Comparison of ENCODE assay signal across 31 cellular contexts in the genomic region with DNA sequence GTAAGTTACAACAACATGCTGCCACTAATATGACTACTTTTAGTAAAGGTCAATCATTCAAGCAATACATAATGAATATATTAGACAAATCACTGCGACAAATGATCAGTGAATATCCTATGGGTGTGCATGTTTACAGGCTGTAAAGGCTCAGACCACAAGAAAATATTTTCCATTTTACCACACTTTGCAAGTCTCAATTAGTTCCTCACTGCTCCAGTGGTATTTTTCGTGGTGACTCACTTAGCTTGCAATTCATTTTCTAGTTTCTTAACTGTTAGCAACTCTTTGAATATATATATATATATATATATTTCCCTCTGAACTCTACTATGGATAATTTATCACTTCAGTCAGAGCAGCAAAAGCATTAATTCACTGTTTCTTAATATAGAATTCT.
DNase-seq lines count a peak whose midpoint lies in the region; ATAC-seq, FAIRE-seq and TF ChIP-seq lines count a peak whose summit lies in the region.
"Had no signal": no experiment of that assay in that cellular context is flagged by ENCODE, and none has a peak within 500 bp of the region (broad histone marks: within the 10 kb centered on the region; RNA-seq: fewer than 3 reads in every experiment).

No MANE protein-coding gene starts in this region.

- H4K20me1 ChIP-seq in keratinocyte (ENCODE audit: control insufficient read depth, extremely low read depth, insufficient read depth, low read length) = no peaks in the 10 kb centered on the region
- H4K20me1 ChIP-seq: BLaER1 treated with 17β-estradiol and CSF1 and Interleukin-3, amounts not matched to agents 10 nM and 100 nM had no signal

- no peak overlapping the region for H3K27ac ChIP-seq in keratinocyte (ENCODE audit: control insufficient read depth, insufficient read depth, low read length)
- H3K27ac ChIP-seq: BLaER1 treated with 17β-estradiol and CSF1 and Interleukin-3, amounts not matched to agents 10 nM and 100 nM; gastroesophageal sphincter; left lung; ovary had no signal

- H2AFZ ChIP-seq in keratinocyte (ENCODE audit: control insufficient read depth, low read length) = no peak overlapping the region
- H2AFZ ChIP-seq: GM23338 had no signal

- H3K4me2 ChIP-seq in keratinocyte (ENCODE audit: control insufficient read depth, extremely low read depth, insufficient read depth, low read depth, low read length) = peak overlapping the region; percentile 35
- H3K4me2 ChIP-seq: BLaER1 treated with 17β-estradiol and CSF1 and Interleukin-3, amounts not matched to agents 10 nM and 100 nM; GM23338 had no signal

- H3K4me1 ChIP-seq in keratinocyte (ENCODE audit: control insufficient read depth, extremely low read depth, insufficient read depth, low read length) = peaks cover 29% of the 10 kb centered on the region
- H3K4me1 ChIP-seq: BLaER1 treated with 17β-estradiol and CSF1 and Interleukin-3, amounts not matched to agents 10 nM and 100 nM; gastroesophageal sphincter; left lung had no signal

- no peak overlapping the region for H3K9ac ChIP-seq in keratinocyte (ENCODE audit: control insufficient read depth, extremely low read depth, insufficient read depth, low read length)
- H3K9ac ChIP-seq: BLaER1 treated with 17β-estradiol and CSF1 and Interleukin-3, amounts not matched to agents 10 nM and 100 nM had no signal

- ATAC-seq in HG03280 (IDR thresholded peaks at IDR 0.05; ENCODE audit: unreplicated experiment) (no peak), GM18907 (IDR thresholded peaks at IDR 0.05; ENCODE audit: unreplicated experiment) (no peak)
- ATAC-seq: activated CD8-positive, alpha-beta T cell treated with anti-CD3 and anti-CD28 coated beads for 36 hours; effector memory CD8-positive, alpha-beta T cell; gastroesophageal sphincter; GM23338; left lung had no signal

- TF ChIP-seq CTCF in choroid plexus epithelial cell (conservative IDR thresholded peaks at IDR 0.05; ENCODE audit: low read depth, low read length) = no peak
- no peak for TF ChIP-seq CTCF in keratinocyte (optimal IDR thresholded peaks at IDR 0.05 in 1 of 3, IDR thresholded peaks at IDR 0.05 in 1 of 3, conservative IDR thresholded peaks at IDR 0.05 in 1 of 3; ENCODE audit: extremely low read depth in 1 of 3, insufficient read depth in 2 of 3, low read length in 3 of 3)

- H3K4me3 ChIP-seq in choroid plexus epithelial cell (ENCODE audit: low read depth, low read length) (no peak overlapping the region), keratinocyte (ENCODE audit: control insufficient read depth in 2 of 3, extremely low read depth in 1 of 3, insufficient read depth in 2 of 3, low read depth in 1 of 3, low read length in 3 of 3) (no peak overlapping the region)
- H3K4me3 ChIP-seq: BLaER1 treated with 17β-estradiol and CSF1 and Interleukin-3, amounts not matched to agents 10 nM and 100 nM; gastroesophageal sphincter; GM23338; left lung; ovary had no signal

- H3K79me2 ChIP-seq in keratinocyte (ENCODE audit: control insufficient read depth, insufficient read depth, low read length) = no peaks in the 10 kb centered on the region

- no peaks in the 10 kb centered on the region for H3K27me3 ChIP-seq in keratinocyte (ENCODE audit: control insufficient read depth, extremely low read depth, insufficient read depth, low read length)
- H3K27me3 ChIP-seq: BLaER1 treated with 17β-estradiol and CSF1 and Interleukin-3, amounts not matched to agents 10 nM and 100 nM; gastroesophageal sphincter; left lung; ovary had no signal

- dilution Hi-C loops in keratinocyte (cut with MboI; ENCODE audit: extremely low pct_ligation_motif_present, low sequenced_read_pairs) = no loop called here

- H3K9me1 ChIP-seq in keratinocyte (ENCODE audit: control insufficient read depth, extremely low read depth, insufficient read depth, low read length) = no peaks in the 10 kb centered on the region

- H3K9me3 ChIP-seq in keratinocyte (ENCODE audit: control insufficient read depth, low read depth, low read length) = no peaks in the 10 kb centered on the region
- H3K9me3 ChIP-seq: BLaER1 treated with 17β-estradiol and CSF1 and Interleukin-3, amounts not matched to agents 10 nM and 100 nM; gastroesophageal sphincter; left lung; ovary had no signal

- peak; percentile 4 for DNase-seq in EL
- peak; percentile 3 for DNase-seq in RKO (ENCODE audit: low spot score)
- peak; percentile 5 for DNase-seq in choroid plexus epithelial cell (ENCODE audit: low read depth)
- DNase-seq in keratinocyte (ENCODE audit: low read depth, low spot score) = no peak
- DNase-seq in COLO829 (ENCODE audit: low spot score) = no peak
- DNase-seq in HuH-7 (ENCODE audit: low spot score) = no peak
- DNase-seq: ACHN; activated CD8-positive, alpha-beta T cell treated with anti-CD3 and anti-CD28 coated beads for 36 hours; activated naive CD4-positive, alpha-beta T cell treated with anti-CD3 and anti-CD28 coated beads, Interleukin-2, amount 10 ng/mL, durations not matched to agents 7 days and 5 days; amygdala; COR-L47; cortex of kidney; effector memory CD8-positive, alpha-beta T cell; hypothalamus; left lung; mesendoderm; NCI-H1417; NCI-H2081; NCI-H2227 treated with DMSO at 0.1 percent for 48 hours; NCI-H526; NK-92 treated with Interleukin-12 subunit alpha and Interleukin-12 subunit beta, amount 100 ng/mL, for 24 hours; ovary; SHP77; small intestine; stimulated activated naive CD4-positive, alpha-beta T cell had no signal

- no peaks in the 10 kb centered on the region for H3K36me3 ChIP-seq in keratinocyte (ENCODE audit: control insufficient read depth in 2 of 2, extremely low read depth in 1 of 2, insufficient read depth in 2 of 2, low read length in 2 of 2)
- H3K36me3 ChIP-seq: BLaER1 treated with 17β-estradiol and CSF1 and Interleukin-3, amounts not matched to agents 10 nM and 100 nM; gastroesophageal sphincter; left lung; ovary had no signal

- FAIRE-seq in keratinocyte (lab: Jason Lieb, UNC) = peak; percentile 66
- FAIRE-seq: G401.6, small intestine had no signal

Comparison
In these comparisons a context has a peak if more than half of its experiments do, and no peak if none do; other contexts are left out.
1. DNase-seq: peak in EL (single experiment), RKO (single experiment) and choroid plexus epithelial cell (single experiment); none in keratinocyte (single experiment), COLO829 (single experiment) and HuH-7 (single experiment).